In the genomic region with DNA sequence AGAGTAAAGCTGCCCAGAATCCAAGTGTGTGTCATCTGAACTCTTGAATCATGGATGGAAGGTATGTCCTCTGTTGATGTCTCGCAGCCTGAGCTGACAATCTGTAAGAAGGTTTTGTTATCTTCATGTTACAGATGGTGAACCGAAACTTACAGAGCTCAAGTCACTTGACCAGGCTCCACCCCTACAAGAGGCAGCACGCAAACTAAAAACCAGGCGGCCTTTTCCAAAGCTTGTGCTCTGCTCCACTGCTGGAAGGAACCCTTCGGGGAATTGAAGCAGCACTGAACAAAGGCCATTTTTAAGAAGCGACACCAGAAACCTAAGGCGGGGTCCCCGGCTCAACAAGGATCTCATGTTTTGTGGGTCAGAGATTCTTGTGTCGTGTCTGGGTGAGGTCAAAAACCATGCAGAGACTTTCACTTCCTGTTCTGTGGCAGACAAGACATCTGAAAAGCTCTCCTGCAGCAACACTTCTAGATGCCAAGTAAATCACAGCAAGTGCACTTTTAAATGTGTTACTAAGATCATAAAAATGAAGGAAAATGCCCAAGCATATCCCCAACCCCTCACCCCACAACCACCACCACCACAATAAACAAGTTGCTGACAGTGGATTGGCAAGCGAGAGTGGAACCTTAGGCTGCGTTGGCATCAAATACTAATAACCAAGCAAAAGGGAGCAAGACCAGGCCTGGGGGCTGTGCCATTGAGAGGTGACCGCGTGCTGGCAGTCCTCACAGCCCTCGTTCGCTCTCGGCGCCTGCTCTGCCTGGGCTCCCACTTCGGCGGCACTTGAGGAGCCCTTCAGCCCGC, we compare ENCODE assay signal across 8 cellular contexts. TPM values are rescaled to one million over a fixed set of nuclear protein-coding genes. Genes with fewer than 3 reads are reported as not detected.
A peak's percentile ranks its signal among the peaks of the same experiment; 100 is the strongest.
DNase-seq lines count a peak whose midpoint lies in the region; ATAC-seq and TF ChIP-seq lines count a peak whose summit lies in the region.

No MANE protein-coding gene starts in this region.

- DNase-seq in GM13977 (ENCODE audit: low spot score): peak; percentile 89
- DNase-seq in activated naive CD4-positive, alpha-beta T cell treated with anti-CD3 and anti-CD28 coated beads, Interleukin-2, amount 50 U/mL, for 72 hours (ENCODE audit: low spot score in 2 of 2): no peak
- peak; percentile 4 for DNase-seq in stimulated activated CD8-positive, alpha-beta memory T cell treated with anti-CD3 and anti-CD28 coated beads, Interleukin-12 subunit alpha, Interleukin-12 subunit beta, amount 100 ng/mL, for 1 hour (ENCODE audit: low read depth)
- DNase-seq in HAP-1 (ENCODE audit: low spot score in 2 of 2): no peak
- DNase-seq in AML-193 (lab: John Stamatoyannopoulos, UW): no peak
- DNase-seq in NCI-H510A (lab: John Stamatoyannopoulos, UW): no peak

- H3K79me2 ChIP-seq in Loucy (ENCODE audit: insufficient read depth, low read length): peaks cover 19% of the 10 kb centered on the region

- in situ Hi-C loops in GM13977 (cut with MboI; ENCODE audit: low pct_unique_long_range_greater_than_20kb, low sequenced_read_pairs, unreplicated experiment): no loop called here
- in situ Hi-C loops in HAP-1 (cut with MboI; ENCODE audit: low sequenced_read_pairs): no loop called here

- no peaks in the 10 kb centered on the region for H3K9me3 Mint-ChIP-seq in activated naive CD4-positive, alpha-beta T cell treated with anti-CD3 and anti-CD28 coated beads, Interleukin-2, amount 50 U/mL, for 72 hours

- peaks cover 13 to 17% of the 10 kb centered on the region in 2 donors for H3K36me3 Mint-ChIP-seq in activated naive CD4-positive, alpha-beta T cell treated with anti-CD3 and anti-CD28 coated beads, Interleukin-2, amount 50 U/mL, for 72 hours

- H3K9me3 ChIP-seq in Loucy (ENCODE audit: insufficient read depth, low read depth, low read length) (no peaks in the 10 kb centered on the region), HAP-1 (peaks cover 2% of the 10 kb centered on the region; the same call in 1 of the 2 replicates)

- peaks cover 4% of the 10 kb centered on the region for H3F3A ChIP-seq in Loucy (ENCODE audit: low read depth)

- peak; percentile 80 for ATAC-seq in GM21619 (IDR thresholded peaks at IDR 0.05; ENCODE audit: unreplicated experiment)
- peak in 1 of 2 donors; percentile 31 for ATAC-seq in activated naive CD4-positive, alpha-beta T cell treated with anti-CD3 and anti-CD28 coated beads, Interleukin-2, amount 50 U/mL, for 72 hours

- H3K4me2 ChIP-seq in Loucy (ENCODE audit: low read depth, low read length, poor library complexity, severe bottlenecking): no peak overlapping the region

- H3K9me2 ChIP-seq in Loucy (replicated peaks; ENCODE audit: low read depth, low read length): no peaks in the 10 kb centered on the region

- no peak overlapping the region for H2AFZ ChIP-seq in Loucy (ENCODE audit: low read length)

- peaks cover 2% of the 10 kb centered on the region for H4K20me1 ChIP-seq in Loucy (ENCODE audit: insufficient read depth, low read length, poor library complexity, severe bottlenecking)

- peak overlapping the region; percentile 29 for H3K9ac ChIP-seq in Loucy (ENCODE audit: low read depth, low read length, poor library complexity, severe bottlenecking)

- peaks cover 51% of the 10 kb centered on the region for H3K4me1 ChIP-seq in Loucy (ENCODE audit: insufficient read depth, low read length, poor library complexity, severe bottlenecking)
- H3K4me1 ChIP-seq in HAP-1: peaks cover 18% of the 10 kb centered on the region

- H3K4me3 ChIP-seq in Loucy (ENCODE audit: low read length, poor library complexity, severe bottlenecking): no peak overlapping the region
- no peak overlapping the region for H3K4me3 ChIP-seq in HAP-1

- no peaks in the 10 kb centered on the region for H3K27me3 ChIP-seq in Loucy (ENCODE audit: insufficient read depth, low read length, poor library complexity, severe bottlenecking)
- H3K27me3 ChIP-seq in HAP-1 (ENCODE audit: low read depth): no peaks in the 10 kb centered on the region

- no peaks in the 10 kb centered on the region for H3K36me3 ChIP-seq in Loucy (ENCODE audit: insufficient read depth, low read length)
- H3K36me3 ChIP-seq in HAP-1 (replicated peaks): no peaks in the 10 kb centered on the region

- TF ChIP-seq CTCF in GM13977 (IDR thresholded peaks at IDR 0.05; ENCODE audit: extremely low read depth, insufficient read depth, missing control alignments) (no peak), Loucy (conservative IDR thresholded peaks at IDR 0.05; ENCODE audit: low read length) (no peak)

- peak overlapping the region; percentile 66 to 83 for H3K27ac Mint-ChIP-seq in activated naive CD4-positive, alpha-beta T cell treated with anti-CD3 and anti-CD28 coated beads, Interleukin-2, amount 50 U/mL, for 72 hours

RNA-seq across cellular contexts. Expression of a gene that starts 27.3 kb away (rescaled TPM):
- 10 to 100 TPM; 33.4 to 37.5 TPM for total RNA-seq in activated naive CD4-positive, alpha-beta T cell treated with anti-CD3 and anti-CD28 coated beads, Interleukin-2, amount 50 U/mL, for 72 hours

RNA-seq across cellular contexts. Expression of a gene that starts 41.3 kb away (rescaled TPM):
- total RNA-seq in activated naive CD4-positive, alpha-beta T cell treated with anti-CD3 and anti-CD28 coated beads, Interleukin-2, amount 50 U/mL, for 72 hours: 10 to 100 TPM; 12.1 to 16.0 TPM

RNA-seq across cellular contexts. Expression of a gene that starts 55.7 kb away (rescaled TPM):
- total RNA-seq in activated naive CD4-positive, alpha-beta T cell treated with anti-CD3 and anti-CD28 coated beads, Interleukin-2, amount 50 U/mL, for 72 hours: 10 to 100 TPM; 11.1 to 78.4 TPM

Comparison
In these comparisons a context has a peak if more than half of its experiments do, and no peak if none do; other contexts are left out.
1. DNase-seq: peak in GM13977 (single experiment) and stimulated activated CD8-positive, alpha-beta memory T cell treated with anti-CD3 and anti-CD28 coated beads, Interleukin-12 subunit alpha, Interleukin-12 subunit beta, amount 100 ng/mL, for 1 hour (single experiment); none in activated naive CD4-positive, alpha-beta T cell treated with anti-CD3 and anti-CD28 coated beads, Interleukin-2, amount 50 U/mL, for 72 hours (0 of 2), HAP-1 (0 of 2), AML-193 (0 of 2) and NCI-H510A (single experiment).